In genomic region chr19:16463991-16464575, GRCh38 we compare ENCODE assay signal across 10 cellular contexts. TPM values are rescaled to one million over a fixed set of nuclear protein-coding genes. Genes with fewer than 3 reads are reported as not detected.
DNase-seq lines count a peak whose midpoint lies in the region; ATAC-seq lines count a peak whose summit lies in the region.
"Had no signal": no experiment of that assay in that cellular context is flagged by ENCODE, and none has a peak within 500 bp of the region (broad histone marks: within the 10 kb centered on the region; RNA-seq: fewer than 3 reads in every experiment).

No MANE protein-coding gene starts in this region.

- CTCF ChIA-PET in activated naive CD4-positive, alpha-beta T cell treated with anti-CD3 and anti-CD28 coated beads for 36 hours (lab: Charles Lee): interaction anchor here (0.7 kb wide), 1 partner anchor 83 kb away, joined by 3 read pairs; no protein-coding TSS in a partner anchor

- intact Hi-C loops in activated naive CD4-positive, alpha-beta T cell treated with anti-CD3 and anti-CD28 coated beads for 36 hours (cut with micrococcal nuclease): no loop called here

- DNase-seq in activated naive CD4-positive, alpha-beta T cell treated with anti-CD3 and anti-CD28 coated beads, Interleukin-2, amount 50 U/mL, for 72 hours (ENCODE audit: low spot score in 2 of 2): no peak
- DNase-seq in activated naive CD4-positive, alpha-beta T cell treated with anti-CD3 and anti-CD28 coated beads for 36 hours: no peak
- DNase-seq in amniotic epithelial cell (ENCODE audit: low read depth) (peak; percentile 81), left kidney (ENCODE audit: low read depth, low spot score) (peak; percentile 56), superior temporal gyrus (ENCODE audit: extremely low spot score) (peak; percentile 2), H4 (ENCODE audit: low spot score) (no peak), NCI-H82 (lab: John Stamatoyannopoulos, UW) (no peak)
- DNase-seq: NCI-H526 treated with DMSO at 0.1 percent for 48 hours, occipital lobe had no signal

- peak in 1 of 2 donors; percentile 32 for ATAC-seq in activated naive CD4-positive, alpha-beta T cell treated with anti-CD3 and anti-CD28 coated beads, Interleukin-2, amount 50 U/mL, for 72 hours
- ATAC-seq in GM18867 (IDR thresholded peaks at IDR 0.05; ENCODE audit: unreplicated experiment): no peak

- H3K36me3 Mint-ChIP-seq in activated naive CD4-positive, alpha-beta T cell treated with anti-CD3 and anti-CD28 coated beads, Interleukin-2, amount 50 U/mL, for 72 hours: no peaks in the 10 kb centered on the region
- peaks cover 4% of the 10 kb centered on the region for H3K36me3 Mint-ChIP-seq in activated naive CD4-positive, alpha-beta T cell treated with anti-CD3 and anti-CD28 coated beads for 36 hours (ENCODE audit: low read depth)

- no peaks in the 10 kb centered on the region for H3K9me3 Mint-ChIP-seq in activated naive CD4-positive, alpha-beta T cell treated with anti-CD3 and anti-CD28 coated beads, Interleukin-2, amount 50 U/mL, for 72 hours
- no peaks in the 10 kb centered on the region for H3K9me3 Mint-ChIP-seq in activated naive CD4-positive, alpha-beta T cell treated with anti-CD3 and anti-CD28 coated beads for 36 hours

- no peak overlapping the region for H3K4me3 Mint-ChIP-seq in activated naive CD4-positive, alpha-beta T cell treated with anti-CD3 and anti-CD28 coated beads for 36 hours

- peaks cover 49% of the 10 kb centered on the region for H3K4me1 Mint-ChIP-seq in activated naive CD4-positive, alpha-beta T cell treated with anti-CD3 and anti-CD28 coated beads for 36 hours (ENCODE audit: low read depth)

- no peaks in the 10 kb centered on the region for H3K27me3 Mint-ChIP-seq in activated naive CD4-positive, alpha-beta T cell treated with anti-CD3 and anti-CD28 coated beads for 36 hours (ENCODE audit: low read depth)

- H3K27ac Mint-ChIP-seq in activated naive CD4-positive, alpha-beta T cell treated with anti-CD3 and anti-CD28 coated beads, Interleukin-2, amount 50 U/mL, for 72 hours: peak overlapping the region; percentile 59 to 70
- no peak overlapping the region for H3K27ac Mint-ChIP-seq in activated naive CD4-positive, alpha-beta T cell treated with anti-CD3 and anti-CD28 coated beads for 36 hours

RNA-seq across cellular contexts. Expression of gene EPS15L1, which starts 7.7 kb away (rescaled TPM):
- 10 to 100 TPM; 35.0 to 43.8 TPM for total RNA-seq in activated naive CD4-positive, alpha-beta T cell treated with anti-CD3 and anti-CD28 coated beads, Interleukin-2, amount 50 U/mL, for 72 hours
- total RNA-seq in activated naive CD4-positive, alpha-beta T cell treated with anti-CD3 and anti-CD28 coated beads for 36 hours: 10 to 100 TPM; 17.3 to 21.0 TPM
- total RNA-seq in H4 (2014; rRNA removed; shearing (Covaris generic)): 6.7 and 8.5 TPM in 2 replicates

RNA-seq across cellular contexts. Expression of gene CALR3, which starts 31.9 kb away (rescaled TPM):
- total RNA-seq in activated naive CD4-positive, alpha-beta T cell treated with anti-CD3 and anti-CD28 coated beads, Interleukin-2, amount 50 U/mL, for 72 hours: not detected
- total RNA-seq in activated naive CD4-positive, alpha-beta T cell treated with anti-CD3 and anti-CD28 coated beads for 36 hours: not detected
- total RNA-seq in H4 (2014; rRNA removed; shearing (Covaris generic)): 0.08 and 0.47 TPM in 2 replicates
- total RNA-seq: occipital lobe had no signal

RNA-seq across cellular contexts. Expression of gene C19orf44, which starts 32.1 kb away (rescaled TPM):
- 1 to 10 TPM; 3.1 to 4.3 TPM for total RNA-seq in activated naive CD4-positive, alpha-beta T cell treated with anti-CD3 and anti-CD28 coated beads, Interleukin-2, amount 50 U/mL, for 72 hours
- total RNA-seq in activated naive CD4-positive, alpha-beta T cell treated with anti-CD3 and anti-CD28 coated beads for 36 hours: 1 to 10 TPM; 2.1 to 2.6 TPM
- total RNA-seq in H4 (2014; rRNA removed; shearing (Covaris generic)): 6.7 and 7.7 TPM in 2 replicates

Comparison
In these comparisons a context has a peak if more than half of its experiments do, and no peak if none do; other contexts are left out.
1. DNase-seq: peak in amniotic epithelial cell (single experiment), left kidney (single experiment) and superior temporal gyrus (single experiment); none in activated naive CD4-positive, alpha-beta T cell treated with anti-CD3 and anti-CD28 coated beads, Interleukin-2, amount 50 U/mL, for 72 hours (0 of 2), activated naive CD4-positive, alpha-beta T cell treated with anti-CD3 and anti-CD28 coated beads for 36 hours (single experiment), H4 (single experiment) and NCI-H82 (single experiment).